In genomic region chr5:54177058-54177457, GRCh38 we compare ENCODE assay signal across 20 cellular contexts.
"Had no signal": no experiment of that assay in that cellular context is flagged by ENCODE, and none has a peak within 500 bp of the region (broad histone marks: within the 10 kb centered on the region; RNA-seq: fewer than 3 reads in every experiment).

No MANE protein-coding gene starts in this region.

- H3K4me3 Mint-ChIP-seq: activated CD4-positive, alpha-beta T cell treated with anti-CD3 and anti-CD28 coated beads, Interleukin-2, amount 10 ng/mL, durations not matched to agents 7 days and 5 days; activated CD8-positive, alpha-beta T cell treated with anti-CD3 and anti-CD28 coated beads, Interleukin-2, amount 10 ng/mL, durations not matched to agents 7 days and 5 days; activated naive CD8-positive, alpha-beta T cell treated with anti-CD3 and anti-CD28 coated beads, Interleukin-2, amount 10 ng/mL, durations not matched to agents 7 days and 5 days; activated T-cell treated with anti-CD3 and anti-CD28 coated beads, Interleukin-2, amount 50 U/mL, for 24 hours; effector memory CD8-positive, alpha-beta T cell; stimulated activated naive CD8-positive, alpha-beta T cell treated with anti-CD3 and anti-CD28 coated beads, Interleukin-15, amount 100 ng/mL, for 72 hours; T-cell; type B pancreatic cell had no signal

- H3K4me3 ChIP-seq: cardiac muscle cell, left lung, ovary, right lobe of liver, smooth muscle cell, suprapubic skin had no signal

- H3K27me3 ChIP-seq: cardiac muscle cell, foreskin keratinocyte, left lung, ovary, right lobe of liver, suprapubic skin had no signal

- DNase-seq: activated CD4-positive, alpha-beta T cell treated with anti-CD3 and anti-CD28 coated beads, Interleukin-2, amount 10 ng/mL, durations not matched to agents 7 days and 5 days; activated CD8-positive, alpha-beta T cell treated with anti-CD3 and anti-CD28 coated beads, Interleukin-2, amount 10 ng/mL, durations not matched to agents 7 days and 5 days; activated naive CD4-positive, alpha-beta T cell treated with Interleukin-2 at 50 U/mL for 16 hours; activated naive CD8-positive, alpha-beta T cell treated with anti-CD3 and anti-CD28 coated beads, Interleukin-2, amount 10 ng/mL, durations not matched to agents 7 days and 5 days; activated T-cell treated with anti-CD3 and anti-CD28 coated beads, Interleukin-2, amount 50 U/mL, for 24 hours; dermis blood vessel endothelial cell; effector memory CD8-positive, alpha-beta T cell; foreskin keratinocyte; hippocampal formation; left lung; ovary; right lobe of liver; stimulated activated CD4-positive, alpha-beta T cell treated with anti-CD3 and anti-CD28 coated beads, Interleukin-4, amount 100 ng/mL, for 1 hour; stimulated activated naive CD8-positive, alpha-beta T cell treated with anti-CD3 and anti-CD28 coated beads, Interleukin-15, amount 100 ng/mL, for 72 hours; T-cell had no signal

- H3K9me3 Mint-ChIP-seq: activated T-cell treated with anti-CD3 and anti-CD28 coated beads, Interleukin-2, amount 50 U/mL, for 24 hours; activated T-helper 2 cell treated with anti-CD3 and anti-CD28 coated beads, Interferon-gamma antibody, Interleukin-2, Interleukin-4, amounts not matched to agents 10 μg/mL and 5 μg/mL and 100 μg/mL, durations not matched to agents 14 hours and 24 hours and 36 hours; effector memory CD8-positive, alpha-beta T cell; type B pancreatic cell had no signal

- H3K27me3 Mint-ChIP-seq: activated CD4-positive, alpha-beta T cell treated with anti-CD3 and anti-CD28 coated beads, Interleukin-2, amount 10 ng/mL, durations not matched to agents 7 days and 5 days; activated naive CD8-positive, alpha-beta T cell treated with anti-CD3 and anti-CD28 coated beads, Interleukin-2, amount 10 ng/mL, durations not matched to agents 7 days and 5 days; activated T-cell treated with anti-CD3 and anti-CD28 coated beads, Interleukin-2, amount 50 U/mL, for 24 hours; effector memory CD8-positive, alpha-beta T cell; stimulated activated naive CD8-positive, alpha-beta T cell treated with anti-CD3 and anti-CD28 coated beads, Interleukin-15, amount 100 ng/mL, for 72 hours; T-cell; type B pancreatic cell had no signal

- H3K9me3 ChIP-seq: left lung, ovary, right lobe of liver, suprapubic skin had no signal

- H3K36me3 Mint-ChIP-seq: activated naive CD8-positive, alpha-beta T cell treated with anti-CD3 and anti-CD28 coated beads, Interleukin-2, amount 10 ng/mL, durations not matched to agents 7 days and 5 days had no signal

- H3K36me3 ChIP-seq: cardiac muscle cell, left lung, ovary, right lobe of liver, suprapubic skin had no signal

- ATAC-seq: activated CD8-positive, alpha-beta T cell treated with anti-CD3 and anti-CD28 coated beads, Interleukin-2, amount 10 ng/mL, durations not matched to agents 7 days and 5 days; effector memory CD8-positive, alpha-beta T cell; foreskin keratinocyte; left lung; right lobe of liver; stimulated activated naive CD8-positive, alpha-beta T cell treated with anti-CD3 and anti-CD28 coated beads, Interleukin-15, amount 100 ng/mL, for 72 hours; T-cell had no signal

- H3K27ac Mint-ChIP-seq: activated CD4-positive, alpha-beta T cell treated with anti-CD3 and anti-CD28 coated beads, Interleukin-2, amount 10 ng/mL, durations not matched to agents 7 days and 5 days; activated CD8-positive, alpha-beta T cell treated with anti-CD3 and anti-CD28 coated beads, Interleukin-2, amount 10 ng/mL, durations not matched to agents 7 days and 5 days; activated naive CD8-positive, alpha-beta T cell treated with anti-CD3 and anti-CD28 coated beads, Interleukin-2, amount 10 ng/mL, durations not matched to agents 7 days and 5 days; activated T-cell treated with anti-CD3 and anti-CD28 coated beads, Interleukin-2, amount 50 U/mL, for 24 hours; activated T-helper 2 cell treated with anti-CD3 and anti-CD28 coated beads, Interferon-gamma antibody, Interleukin-2, Interleukin-4, amounts not matched to agents 10 μg/mL and 5 μg/mL and 100 μg/mL, durations not matched to agents 14 hours and 24 hours and 36 hours; stimulated activated naive CD8-positive, alpha-beta T cell treated with anti-CD3 and anti-CD28 coated beads, Interleukin-15, amount 100 ng/mL, for 72 hours; T-cell; type B pancreatic cell had no signal

- H3K4me1 ChIP-seq: foreskin keratinocyte, left lung, right lobe of liver had no signal
